ENCODE assay signal across 1 cellular context in the genomic region with DNA sequence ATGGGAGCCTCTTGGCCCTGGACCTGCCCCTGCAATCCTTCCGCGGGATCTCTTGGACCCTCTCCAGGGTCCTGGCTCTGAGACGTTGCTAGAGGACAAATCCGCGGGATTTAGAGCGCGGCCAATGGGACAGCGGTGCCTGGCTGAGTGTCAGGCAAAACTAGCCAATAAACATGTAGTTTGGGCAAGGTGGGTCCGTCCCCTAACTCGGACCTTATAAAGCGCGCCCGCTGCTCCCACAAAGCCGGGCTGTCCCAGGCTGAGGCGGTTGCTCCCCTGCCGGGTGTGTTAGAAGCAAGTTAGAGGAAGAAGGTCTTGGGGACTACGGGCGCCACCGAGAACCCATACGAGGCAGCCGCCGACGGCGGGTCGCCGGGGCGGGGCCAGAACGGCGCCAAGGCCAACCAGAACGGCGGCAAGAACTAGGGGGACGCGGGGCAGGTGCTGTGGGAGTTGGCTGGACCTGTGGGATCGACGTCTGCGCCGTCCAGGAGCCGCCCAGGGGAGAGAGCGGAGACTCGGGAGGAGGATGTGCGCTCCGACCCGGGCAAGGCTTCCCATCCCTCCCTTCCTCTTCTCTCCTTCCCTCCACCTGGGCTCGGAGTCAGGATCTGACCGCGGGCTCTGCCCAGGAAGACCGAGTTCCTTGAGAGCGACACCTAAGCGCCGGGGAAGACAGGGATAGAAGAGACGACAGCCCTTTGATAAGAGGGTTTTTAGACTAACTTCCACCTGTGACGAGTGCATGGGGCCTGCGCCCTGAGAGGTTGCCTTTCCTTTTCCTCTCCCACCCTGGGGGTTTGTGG.
A peak's percentile ranks its signal among the peaks of the same experiment; 100 is the strongest.
TF ChIP-seq lines count a peak whose summit lies in the region.

No MANE protein-coding gene starts in this region.

TF ChIP-seq in HEK293, 187 proteins besides CTCF, POLR2A, EP300 and RAD21 (continued from another document):
- TF ChIP-seq ZNF610 (tag by site-specific recombination; IDR thresholded peaks at IDR 0.05; ENCODE audit: borderline replicate concordance) (no peak), ZNF366 (tag by site-specific recombination; conservative IDR thresholded peaks at IDR 0.05) (peak; percentile 64), KLF1 (tag by site-specific recombination; IDR thresholded peaks at IDR 0.05) (no peak), ZNF76 (tag by site-specific recombination; IDR thresholded peaks at IDR 0.05; ENCODE audit: borderline replicate concordance, low read depth) (peak; percentile 77), GLIS2 (tag by site-specific recombination; IDR thresholded peaks at IDR 0.05) (peak; percentile 66), PRDM1 (tag by site-specific recombination; IDR thresholded peaks at IDR 0.05) (no peak), ZNF24 (tag by site-specific recombination; IDR thresholded peaks at IDR 0.05) (0 out of 2 replicates have a peak, but pooled peaks have one; percentile 12), ZNF302 (tag by site-specific recombination; IDR thresholded peaks at IDR 0.05; ENCODE audit: low read depth) (no peak), ZBTB48 (tag by site-specific recombination; IDR thresholded peaks at IDR 0.05) (peak; percentile 51; the same call in 1 of the 2 replicates), ZNF266 (tag by site-specific recombination; IDR thresholded peaks at IDR 0.05; ENCODE audit: low read depth) (no peak), TRIM28 (IDR thresholded peaks at IDR 0.05; ENCODE audit: borderline replicate concordance, low read length) (no peak), SETDB1 (IDR thresholded peaks at IDR 0.05; ENCODE audit: insufficient read length, low read length) (no peak), ZNF274 (IDR thresholded peaks at IDR 0.05; ENCODE audit: low read length) (no peak), ZNF274 (tag by site-specific recombination; IDR thresholded peaks at IDR 0.05; ENCODE audit: borderline replicate concordance) (no peak), ZNF521 (tag by site-specific recombination; IDR thresholded peaks at IDR 0.05) (no peak), ZBTB20 (tag by site-specific recombination; IDR thresholded peaks at IDR 0.05) (peak; percentile 83)
- TF ChIP-seq, protein P1, sequence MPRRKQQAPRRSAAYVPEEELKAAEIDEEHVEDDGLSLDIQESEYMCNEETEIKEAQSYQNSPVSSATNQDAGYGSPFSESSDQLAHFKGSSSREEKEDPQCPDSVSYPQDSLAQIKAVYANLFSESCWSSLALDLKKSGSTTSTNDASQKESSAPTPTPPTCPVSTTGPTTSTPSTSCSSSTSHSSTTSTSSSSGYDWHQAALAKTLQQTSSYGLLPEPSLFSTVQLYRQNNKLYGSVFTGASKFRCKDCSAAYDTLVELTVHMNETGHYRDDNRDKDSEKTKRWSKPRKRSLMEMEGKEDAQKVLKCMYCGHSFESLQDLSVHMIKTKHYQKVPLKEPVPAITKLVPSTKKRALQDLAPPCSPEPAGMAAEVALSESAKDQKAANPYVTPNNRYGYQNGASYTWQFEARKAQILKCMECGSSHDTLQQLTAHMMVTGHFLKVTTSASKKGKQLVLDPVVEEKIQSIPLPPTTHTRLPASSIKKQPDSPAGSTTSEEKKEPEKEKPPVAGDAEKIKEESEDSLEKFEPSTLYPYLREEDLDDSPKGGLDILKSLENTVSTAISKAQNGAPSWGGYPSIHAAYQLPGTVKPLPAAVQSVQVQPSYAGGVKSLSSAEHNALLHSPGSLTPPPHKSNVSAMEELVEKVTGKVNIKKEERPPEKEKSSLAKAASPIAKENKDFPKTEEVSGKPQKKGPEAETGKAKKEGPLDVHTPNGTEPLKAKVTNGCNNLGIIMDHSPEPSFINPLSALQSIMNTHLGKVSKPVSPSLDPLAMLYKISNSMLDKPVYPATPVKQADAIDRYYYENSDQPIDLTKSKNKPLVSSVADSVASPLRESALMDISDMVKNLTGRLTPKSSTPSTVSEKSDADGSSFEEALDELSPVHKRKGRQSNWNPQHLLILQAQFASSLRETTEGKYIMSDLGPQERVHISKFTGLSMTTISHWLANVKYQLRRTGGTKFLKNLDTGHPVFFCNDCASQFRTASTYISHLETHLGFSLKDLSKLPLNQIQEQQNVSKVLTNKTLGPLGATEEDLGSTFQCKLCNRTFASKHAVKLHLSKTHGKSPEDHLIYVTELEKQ (tag by site-specific recombination; IDR thresholded peaks at IDR 0.05; ENCODE audit: borderline replicate concordance) = no peak
- TF ChIP-seq, protein P2, sequence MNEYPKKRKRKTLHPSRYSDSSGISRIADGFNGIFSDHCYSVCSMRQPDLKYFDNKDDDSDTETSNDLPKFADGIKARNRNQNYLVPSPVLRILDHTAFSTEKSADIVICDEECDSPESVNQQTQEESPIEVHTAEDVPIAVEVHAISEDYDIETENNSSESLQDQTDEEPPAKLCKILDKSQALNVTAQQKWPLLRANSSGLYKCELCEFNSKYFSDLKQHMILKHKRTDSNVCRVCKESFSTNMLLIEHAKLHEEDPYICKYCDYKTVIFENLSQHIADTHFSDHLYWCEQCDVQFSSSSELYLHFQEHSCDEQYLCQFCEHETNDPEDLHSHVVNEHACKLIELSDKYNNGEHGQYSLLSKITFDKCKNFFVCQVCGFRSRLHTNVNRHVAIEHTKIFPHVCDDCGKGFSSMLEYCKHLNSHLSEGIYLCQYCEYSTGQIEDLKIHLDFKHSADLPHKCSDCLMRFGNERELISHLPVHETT (tag by site-specific recombination; IDR thresholded peaks at IDR 0.05) = 0 out of 2 replicates have a peak, but pooled peaks have one; percentile 17
- TF ChIP-seq, protein P3, sequence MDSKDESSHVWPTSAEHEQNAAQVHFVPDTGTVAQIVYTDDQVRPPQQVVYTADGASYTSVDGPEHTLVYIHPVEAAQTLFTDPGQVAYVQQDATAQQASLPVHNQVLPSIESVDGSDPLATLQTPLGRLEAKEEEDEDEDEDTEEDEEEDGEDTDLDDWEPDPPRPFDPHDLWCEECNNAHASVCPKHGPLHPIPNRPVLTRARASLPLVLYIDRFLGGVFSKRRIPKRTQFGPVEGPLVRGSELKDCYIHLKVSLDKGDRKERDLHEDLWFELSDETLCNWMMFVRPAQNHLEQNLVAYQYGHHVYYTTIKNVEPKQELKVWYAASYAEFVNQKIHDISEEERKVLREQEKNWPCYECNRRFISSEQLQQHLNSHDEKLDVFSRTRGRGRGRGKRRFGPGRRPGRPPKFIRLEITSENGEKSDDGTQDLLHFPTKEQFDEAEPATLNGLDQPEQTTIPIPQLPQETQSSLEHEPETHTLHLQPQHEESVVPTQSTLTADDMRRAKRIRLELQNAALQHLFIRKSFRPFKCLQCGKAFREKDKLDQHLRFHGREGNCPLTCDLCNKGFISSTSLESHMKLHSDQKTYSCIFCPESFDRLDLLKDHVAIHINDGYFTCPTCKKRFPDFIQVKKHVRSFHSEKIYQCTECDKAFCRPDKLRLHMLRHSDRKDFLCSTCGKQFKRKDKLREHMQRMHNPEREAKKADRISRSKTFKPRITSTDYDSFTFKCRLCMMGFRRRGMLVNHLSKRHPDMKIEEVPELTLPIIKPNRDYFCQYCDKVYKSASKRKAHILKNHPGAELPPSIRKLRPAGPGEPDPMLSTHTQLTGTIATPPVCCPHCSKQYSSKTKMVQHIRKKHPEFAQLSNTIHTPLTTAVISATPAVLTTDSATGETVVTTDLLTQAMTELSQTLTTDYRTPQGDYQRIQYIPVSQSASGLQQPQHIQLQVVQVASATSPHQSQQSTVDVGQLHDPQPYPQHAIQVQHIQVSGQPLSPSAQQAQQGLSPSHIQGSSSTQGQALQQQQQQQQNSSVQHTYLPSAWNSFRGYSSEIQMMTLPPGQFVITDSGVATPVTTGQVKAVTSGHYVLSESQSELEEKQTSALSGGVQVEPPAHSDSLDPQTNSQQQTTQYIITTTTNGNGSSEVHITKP (tag by site-specific recombination; IDR thresholded peaks at IDR 0.05) = no peak; the same call in 1 of the 2 replicates
